In the genomic region with DNA sequence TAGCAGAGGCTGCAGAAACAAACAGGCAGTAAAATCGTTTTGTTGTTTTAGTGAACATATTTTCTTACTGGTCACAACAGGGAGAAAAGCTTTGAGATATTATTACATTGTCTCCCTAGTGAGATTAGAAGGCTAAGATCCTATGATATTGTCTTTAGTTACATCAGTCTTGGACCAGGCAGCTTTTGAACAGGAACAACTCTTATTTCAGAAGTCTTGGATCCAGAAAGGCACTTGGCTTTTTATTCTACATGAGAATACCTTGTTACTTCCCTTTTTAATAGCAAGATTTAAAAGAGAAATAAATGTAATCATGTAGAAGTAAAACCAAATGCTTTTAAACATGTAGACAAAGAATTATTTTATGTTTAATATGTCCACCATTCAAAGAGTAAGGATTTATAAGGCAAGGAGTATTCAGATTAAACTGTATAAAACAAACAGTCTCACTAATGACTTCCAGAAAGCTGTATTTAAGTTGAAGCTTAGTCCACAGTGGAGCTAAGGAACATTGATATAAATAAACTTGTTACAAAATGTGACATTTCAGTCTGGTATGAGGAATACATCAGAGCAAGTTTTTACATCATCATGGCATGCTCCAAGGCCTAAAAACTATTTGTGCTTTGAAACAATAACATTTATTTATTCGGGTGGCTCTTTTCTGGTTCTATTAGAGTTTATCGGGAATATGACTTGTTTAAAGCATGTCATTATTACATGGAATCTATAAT, we compare ENCODE assay signal across 20 cellular contexts.
DNase-seq lines count a peak whose midpoint lies in the region; ATAC-seq and TF ChIP-seq lines count a peak whose summit lies in the region.
"Had no signal": no experiment of that assay in that cellular context is flagged by ENCODE, and none has a peak within 500 bp of the region (broad histone marks: within the 10 kb centered on the region; RNA-seq: fewer than 3 reads in every experiment).

No MANE protein-coding gene starts in this region.

- H3K27ac ChIP-seq in SK-N-SH (ENCODE audit: low read depth in 2 of 2, low read length in 1 of 2) = peak overlapping the region in 1 of 2 experiments; percentile 10; a peak in 1 of 4 replicates
- H3K27ac ChIP-seq in tibial artery = peak overlapping the region; percentile 43 to 60
- H3K27ac ChIP-seq: 22Rv1 had no signal

- H3K4me1 ChIP-seq in SK-N-SH (ENCODE audit: control insufficient read depth in 1 of 2, insufficient read depth in 2 of 2, low read depth in 1 of 2, low read length in 1 of 2) (peaks cover 0 to 7% of the 10 kb centered on the region in 2 experiments; a peak in 2 of 4 replicates), tibial artery (peaks cover 0 to 18% (median 0%) of the 10 kb centered on the region in 4 donors)
- H3K4me1 ChIP-seq: HAP-1 had no signal

- POLR2A ChIA-PET in SK-N-SH (lab: Yijun Ruan, JAX) = no interaction called here

- CTCF ChIA-PET in SK-N-SH (lab: Yijun Ruan, JAX) = interaction anchor here (1.0 kb wide), 2 partner anchors 9 to 11 kb away, joined by 3 read pairs; no protein-coding TSS in a partner anchor

- TF ChIP-seq RAD21 in SK-N-SH (IDR thresholded peaks at IDR 0.05; ENCODE audit: low read length) = no peak

- H2AFZ ChIP-seq in SK-N-SH (ENCODE audit: low read depth) = no peak overlapping the region

- no peak for TF ChIP-seq CTCF in SK-N-SH (IDR thresholded peaks at IDR 0.05)
- no peak for TF ChIP-seq CTCF in choroid plexus epithelial cell (conservative IDR thresholded peaks at IDR 0.05; ENCODE audit: low read depth, low read length)
- no peak for TF ChIP-seq CTCF in tibial artery (IDR thresholded peaks at IDR 0.05)

- H3K27me3 ChIP-seq in SK-N-SH (ENCODE audit: insufficient read depth) (no peaks in the 10 kb centered on the region), tibial artery (no peaks in the 10 kb centered on the region)

- ATAC-seq in SK-N-SH treated with all-trans-retinoic acid at 6 μM for 48 hours (peak; percentile 31; the same call in 2 of the 3 replicates), HG02938 (IDR thresholded peaks at IDR 0.05; ENCODE audit: unreplicated experiment) (no peak)

- H3F3A ChIP-seq in SK-N-SH (replicated peaks; ENCODE audit: insufficient read depth) = peaks cover 10% of the 10 kb centered on the region

- no peaks in the 10 kb centered on the region for H4K20me1 ChIP-seq in SK-N-SH (ENCODE audit: insufficient read depth)

- DNase-seq in SK-N-SH = no peak
- peak; percentile 23 for DNase-seq in choroid plexus epithelial cell (ENCODE audit: low read depth)
- peak; percentile 36 for DNase-seq in fibroblast of the conjunctiva (ENCODE audit: low read depth)
- DNase-seq in tibial artery = no peak
- no peak for DNase-seq in GM19238 (ENCODE audit: insufficient read length, low spot score)
- DNase-seq in NCI-H345 (lab: John Stamatoyannopoulos, UW) = no peak
- DNase-seq: AML-193; Calu3; CD4-positive, alpha-beta T cell; DMS79; Karpas-422; MM.1S; NCI-H1105; NCI-H187 treated with DMSO at 0.1 percent for 48 hours; NCI-H446 treated with DMSO at 0.1 percent for 48 hours; NCI-H774 had no signal

- no peak overlapping the region for H3K9ac ChIP-seq in SK-N-SH

- intact Hi-C loops in tibial artery (cut with DNase I; ENCODE audit: low total_unique reads) = no loop called here

- WGBS in SK-N-SH (ENCODE audit: low lambda C conversion rate) = 88% methylated on average over 3 of the region's 3 CpGs

- no peak for TF ChIP-seq EP300 in SK-N-SH (IDR thresholded peaks at IDR 0.05; ENCODE audit: borderline replicate concordance in 1 of 2, low read depth in 1 of 2, low read length in 1 of 2)

- H3K36me3 ChIP-seq in SK-N-SH (replicated peaks in 1 of 2; ENCODE audit: control insufficient read depth in 1 of 2, insufficient read depth in 2 of 2, low read length in 1 of 2) (peaks cover 28 to 63% of the 10 kb centered on the region in 2 experiments), tibial artery (peaks cover 0 to 15% (median 6%) of the 10 kb centered on the region in 3 donors)
- H3K36me3 ChIP-seq: HAP-1 had no signal

- no peak overlapping the region for H3K4me3 ChIP-seq in SK-N-SH (ENCODE audit: low read depth in 2 of 2, low read length in 1 of 2)
- H3K4me3 ChIP-seq in choroid plexus epithelial cell (ENCODE audit: low read depth, low read length) = no peak overlapping the region
- no peak overlapping the region for H3K4me3 ChIP-seq in tibial artery
- H3K4me3 ChIP-seq: HAP-1 had no signal

- no peaks in the 10 kb centered on the region for H3K9me2 ChIP-seq in SK-N-SH

- H3K9me3 ChIP-seq in SK-N-SH = no peaks in the 10 kb centered on the region
- no peaks in the 10 kb centered on the region for H3K9me3 ChIP-seq in tibial artery
- H3K9me3 ChIP-seq: HAP-1 had no signal

- no peak overlapping the region for H3K4me2 ChIP-seq in SK-N-SH

- no peaks in the 10 kb centered on the region for H3K79me2 ChIP-seq in SK-N-SH (ENCODE audit: insufficient read depth)

TF ChIP-seq in SK-N-SH treated with all-trans-retinoic acid at 6 μM for 48 hours, 23 proteins besides CTCF, POLR2A, EP300 and RAD21 (continues in another document):
- TF ChIP-seq ZFP30 (CRISPR knock-in tag; IDR thresholded peaks at IDR 0.05) (no peak), RARB (CRISPR knock-in tag; IDR thresholded peaks at IDR 0.05) (no peak), OSR1 (CRISPR knock-in tag; IDR thresholded peaks at IDR 0.05) (no peak), TOX (CRISPR knock-in tag; IDR thresholded peaks at IDR 0.05; ENCODE audit: borderline replicate concordance) (no peak), CSRNP3 (CRISPR knock-in tag; IDR thresholded peaks at IDR 0.05) (no peak), TCF4 (CRISPR knock-in tag; IDR thresholded peaks at IDR 0.05; ENCODE audit: borderline replicate concordance) (no peak), ISL1 (CRISPR knock-in tag; IDR thresholded peaks at IDR 0.05) (no peak), ZFP3 (CRISPR knock-in tag; IDR thresholded peaks at IDR 0.05) (no peak)
- TF ChIP-seq, protein P1, sequence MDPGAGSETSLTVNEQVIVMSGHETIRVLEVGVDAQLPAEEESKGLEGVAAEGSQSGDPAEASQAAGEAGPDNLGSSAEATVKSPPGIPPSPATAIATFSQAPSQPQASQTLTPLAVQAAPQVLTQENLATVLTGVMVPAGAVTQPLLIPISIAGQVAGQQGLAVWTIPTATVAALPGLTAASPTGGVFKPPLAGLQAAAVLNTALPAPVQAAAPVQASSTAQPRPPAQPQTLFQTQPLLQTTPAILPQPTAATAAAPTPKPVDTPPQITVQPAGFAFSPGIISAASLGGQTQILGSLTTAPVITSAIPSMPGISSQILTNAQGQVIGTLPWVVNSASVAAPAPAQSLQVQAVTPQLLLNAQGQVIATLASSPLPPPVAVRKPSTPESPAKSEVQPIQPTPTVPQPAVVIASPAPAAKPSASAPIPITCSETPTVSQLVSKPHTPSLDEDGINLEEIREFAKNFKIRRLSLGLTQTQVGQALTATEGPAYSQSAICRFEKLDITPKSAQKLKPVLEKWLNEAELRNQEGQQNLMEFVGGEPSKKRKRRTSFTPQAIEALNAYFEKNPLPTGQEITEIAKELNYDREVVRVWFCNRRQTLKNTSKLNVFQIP (CRISPR knock-in tag; IDR thresholded peaks at IDR 0.05; ENCODE audit: borderline replicate concordance, low read depth) = no peak

TF ChIP-seq in SK-N-SH, 30 proteins besides CTCF, POLR2A, EP300 and RAD21:
- TF ChIP-seq NFIC (IDR thresholded peaks at IDR 0.05; ENCODE audit: borderline replicate concordance) (no peak), YY1 (IDR thresholded peaks at IDR 0.05; ENCODE audit: low read depth) (no peak), MXI1 (IDR thresholded peaks at IDR 0.05; ENCODE audit: low read depth, low read length) (no peak)

Comparison
In these comparisons a context has a peak if more than half of its experiments do, and no peak if none do; other contexts are left out.
1. DNase-seq: peak in choroid plexus epithelial cell (single experiment) and fibroblast of the conjunctiva (single experiment); none in SK-N-SH (single experiment), tibial artery (0 of 2), GM19238 (single experiment) and NCI-H345 (single experiment).